ENCODE assay signal across 1 cellular context in the genomic region with DNA sequence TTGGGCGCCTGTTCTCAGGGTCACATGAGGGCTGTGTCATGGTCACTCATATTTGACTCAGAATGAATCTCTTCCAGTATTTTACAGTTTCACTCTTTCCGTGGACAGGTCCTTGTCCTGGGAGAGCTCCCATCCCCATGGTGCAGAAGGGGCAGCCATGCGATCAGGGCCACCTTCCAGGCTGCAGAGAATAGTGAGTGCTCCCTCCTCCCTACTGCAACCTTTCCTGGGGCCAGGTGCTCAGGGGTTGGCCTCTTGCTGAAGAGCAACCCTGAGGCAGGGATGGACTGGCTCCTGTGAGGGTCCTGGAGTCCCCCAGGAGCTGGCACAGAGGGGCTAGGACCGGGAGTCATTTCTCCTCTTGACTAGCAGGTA.
TF ChIP-seq lines count a peak whose summit lies in the region.

No MANE protein-coding gene starts in this region.

TF ChIP-seq in GM12878, 131 proteins besides CTCF, POLR2A, EP300 and RAD21 (continued from another document):
- TF ChIP-seq, protein P1, sequence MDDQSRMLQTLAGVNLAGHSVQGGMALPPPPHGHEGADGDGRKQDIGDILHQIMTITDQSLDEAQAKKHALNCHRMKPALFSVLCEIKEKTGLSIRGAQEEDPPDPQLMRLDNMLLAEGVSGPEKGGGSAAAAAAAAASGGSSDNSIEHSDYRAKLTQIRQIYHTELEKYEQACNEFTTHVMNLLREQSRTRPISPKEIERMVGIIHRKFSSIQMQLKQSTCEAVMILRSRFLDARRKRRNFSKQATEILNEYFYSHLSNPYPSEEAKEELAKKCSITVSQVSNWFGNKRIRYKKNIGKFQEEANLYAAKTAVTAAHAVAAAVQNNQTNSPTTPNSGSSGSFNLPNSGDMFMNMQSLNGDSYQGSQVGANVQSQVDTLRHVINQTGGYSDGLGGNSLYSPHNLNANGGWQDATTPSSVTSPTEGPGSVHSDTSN (IDR thresholded peaks at IDR 0.05; ENCODE audit: insufficient replicate concordance, low read depth, low read length): peak; percentile 11
